10 cellular contexts compared by ENCODE assay signal in the genomic region with DNA sequence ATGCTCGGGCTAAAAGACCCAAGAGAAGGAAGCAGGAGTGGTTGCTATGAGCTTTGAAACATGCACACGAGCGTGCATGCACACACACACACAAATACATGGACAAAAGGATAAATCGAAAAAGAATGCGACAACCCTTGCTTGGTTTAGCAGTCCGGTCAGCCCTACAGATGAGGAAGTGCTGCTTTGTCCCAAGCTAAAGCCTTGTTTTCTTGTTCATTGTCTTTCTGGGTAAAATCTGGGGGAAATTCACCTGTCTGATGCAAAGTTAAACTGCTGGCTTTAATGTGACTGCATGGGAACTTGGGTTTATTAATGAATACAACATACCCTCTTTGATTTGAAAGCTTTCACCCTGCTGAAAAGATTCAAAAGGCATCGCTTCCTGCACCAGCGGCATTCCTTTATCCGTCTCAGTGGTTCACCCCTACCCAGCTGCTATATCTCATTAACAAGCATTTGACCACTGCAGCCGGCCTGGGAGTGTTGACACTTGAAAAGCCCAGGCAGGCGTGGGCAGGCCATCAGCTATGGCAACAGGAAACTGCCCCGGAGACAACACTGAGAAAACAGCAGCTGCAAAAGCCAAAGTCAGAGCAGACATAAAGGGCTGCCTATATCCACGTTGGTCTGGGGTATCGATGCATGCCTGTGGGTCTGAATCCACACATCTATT.
A peak's percentile ranks its signal among the peaks of the same experiment; 100 is the strongest.
DNase-seq lines count a peak whose midpoint lies in the region; ATAC-seq, FAIRE-seq and TF ChIP-seq lines count a peak whose summit lies in the region.
"Had no signal": no experiment of that assay in that cellular context is flagged by ENCODE, and none has a peak within 500 bp of the region (broad histone marks: within the 10 kb centered on the region; RNA-seq: fewer than 3 reads in every experiment).

No MANE protein-coding gene starts in this region.

- H2AFZ ChIP-seq in osteoblast (ENCODE audit: low read length) = peak overlapping the region; percentile 1

- peak; percentile 44 for ATAC-seq in GM18867 (IDR thresholded peaks at IDR 0.05; ENCODE audit: unreplicated experiment)
- ATAC-seq in activated T-cell treated with anti-CD3 and anti-CD28 coated beads, Interleukin-2, amount 50 U/mL, for 4 hours = no peak

- DNase-seq in RCC 7860 (ENCODE audit: low spot score) = peak; percentile 11
- peak; percentile 33 for DNase-seq in globus pallidus (ENCODE audit: low spot score)
- DNase-seq in osteoblast (ENCODE audit: insufficient read length, low spot score, missing footprints) = peak; percentile 48
- DNase-seq in NCI-H1694 treated with DMSO at 0.1 percent for 48 hours (lab: John Stamatoyannopoulos, UW) = no peak
- no peak for DNase-seq in GM19239 (ENCODE audit: insufficient read length, low spot score)
- no peak for DNase-seq in activated T-cell treated with anti-CD3 and anti-CD28 coated beads, Interleukin-2, amount 50 U/mL, for 4 hours
- no peak for DNase-seq in RPMI8226
- DNase-seq: NK-92 treated with Interleukin-12 subunit alpha and Interleukin-12 subunit beta, amount 100 ng/mL, for 24 hours had no signal

- no peaks in the 10 kb centered on the region for H3K79me2 ChIP-seq in osteoblast (ENCODE audit: insufficient read depth, low read length)

- H3K27me3 ChIP-seq in osteoblast (ENCODE audit: insufficient read depth, low read length) = no peaks in the 10 kb centered on the region

- no peak overlapping the region for H3K4me2 ChIP-seq in osteoblast (ENCODE audit: insufficient read depth, low read length)

- FAIRE-seq in RCC 7860 (lab: Jason Lieb, UNC) = no peak
- FAIRE-seq in GM19239 (lab: Jason Lieb, UNC) = no peak
- FAIRE-seq: colon had no signal

- H3K4me1 Mint-ChIP-seq in activated T-cell treated with anti-CD3 and anti-CD28 coated beads, Interleukin-2, amount 50 U/mL, for 4 hours (ENCODE audit: low read depth) = no peaks in the 10 kb centered on the region

- H3K9me3 ChIP-seq in osteoblast (ENCODE audit: low read depth, low read length) = no peaks in the 10 kb centered on the region

- no peak overlapping the region for H3K4me3 Mint-ChIP-seq in activated T-cell treated with anti-CD3 and anti-CD28 coated beads, Interleukin-2, amount 50 U/mL, for 4 hours

- H3K36me3 ChIP-seq in osteoblast (ENCODE audit: insufficient read depth, low read length) = no peaks in the 10 kb centered on the region

- peak overlapping the region; percentile 14 for H3K27ac ChIP-seq in osteoblast (ENCODE audit: low read depth, low read length)

- peaks cover 27% of the 10 kb centered on the region for H3K4me1 ChIP-seq in osteoblast (ENCODE audit: insufficient read depth, low read length)

- no peaks in the 10 kb centered on the region for H4K20me1 ChIP-seq in osteoblast (ENCODE audit: insufficient read depth, low read length)

- H3K4me3 ChIP-seq in osteoblast (ENCODE audit: insufficient read depth, low read length) = no peak overlapping the region

- H3K9me3 Mint-ChIP-seq in activated T-cell treated with anti-CD3 and anti-CD28 coated beads, Interleukin-2, amount 50 U/mL, for 4 hours = no peaks in the 10 kb centered on the region

- H3K36me3 Mint-ChIP-seq in activated T-cell treated with anti-CD3 and anti-CD28 coated beads, Interleukin-2, amount 50 U/mL, for 4 hours (ENCODE audit: insufficient read depth) = no peaks in the 10 kb centered on the region

- no peaks in the 10 kb centered on the region for H3K27me3 Mint-ChIP-seq in activated T-cell treated with anti-CD3 and anti-CD28 coated beads, Interleukin-2, amount 50 U/mL, for 4 hours (ENCODE audit: low read depth)

- no peak for TF ChIP-seq CTCF in osteoblast (IDR thresholded peaks at IDR 0.05; ENCODE audit: extremely low read depth, low read depth, low read length)

Comparison
In these comparisons a context has a peak if more than half of its experiments do, and no peak if none do; other contexts are left out.
1. DNase-seq: peak in RCC 7860 (single experiment), globus pallidus (single experiment) and osteoblast (single experiment); none in NCI-H1694 treated with DMSO at 0.1 percent for 48 hours (single experiment), GM19239 (single experiment), activated T-cell treated with anti-CD3 and anti-CD28 coated beads, Interleukin-2, amount 50 U/mL, for 4 hours (single experiment) and RPMI8226 (single experiment).